8 cellular contexts compared by ENCODE assay signal in genomic region chr17:51029568-51030463, GRCh38.
DNase-seq lines count a peak whose midpoint lies in the region; ATAC-seq and TF ChIP-seq lines count a peak whose summit lies in the region.

No MANE protein-coding gene starts in this region.

- DNase-seq in NB4 (ENCODE audit: low read depth), result peak; percentile 10
- DNase-seq in effector memory CD8-positive, alpha-beta T cell, result no peak
- DNase-seq in sigmoid colon, result no peak
- no peak for DNase-seq in neuronal stem cell (ENCODE audit: low spot score)
- no peak for DNase-seq in endothelial cell (ENCODE audit: low spot score)
- DNase-seq in NK-92 treated with Interleukin-12 subunit alpha and Interleukin-12 subunit beta, amount 100 ng/mL, for 24 hours (lab: John Stamatoyannopoulos, UW), result no peak

- H3K27ac ChIP-seq in sigmoid colon, result peak overlapping the region in 3 of 4 donors; percentile 43 to 62 (median 59)
- no peak overlapping the region for H3K27ac ChIP-seq in neuronal stem cell (replicated peaks; ENCODE audit: low read length)

- no peaks in the 10 kb centered on the region for H3K9me3 Mint-ChIP-seq in effector memory CD8-positive, alpha-beta T cell
- H3K9me3 Mint-ChIP-seq in endothelial cell (ENCODE audit: unreplicated experiment), result no peaks in the 10 kb centered on the region

- ATAC-seq in GM18498 (IDR thresholded peaks at IDR 0.05; ENCODE audit: unreplicated experiment) (peak; percentile 55), HG02884 (IDR thresholded peaks at IDR 0.05; ENCODE audit: unreplicated experiment) (no peak)
- ATAC-seq in effector memory CD8-positive, alpha-beta T cell (replicated peaks), result peak; percentile 94

- no peak overlapping the region for H3K23ac ChIP-seq in neuronal stem cell (ENCODE audit: low read depth, low read length, poor library complexity)

- intact Hi-C loops in sigmoid colon (cut with DNase I), result no loop called here

- no peak for TF ChIP-seq EP300 in sigmoid colon (IDR thresholded peaks at IDR 0.05)

- 27 to 36% methylated on average over 3 of the region's 3 CpGs for WGBS in sigmoid colon, 2 donors
- no CpG with 5 or more reads among the region's 3 CpGs for WGBS in neuronal stem cell (ENCODE audit: extremely low coverage in 2 of 2, insufficient read length in 2 of 2, insufficient replicate concordance in 1 of 2), 2 donors

- peak overlapping the region; percentile 58 to 72 for H3K4me3 Mint-ChIP-seq in effector memory CD8-positive, alpha-beta T cell
- H3K4me3 Mint-ChIP-seq in endothelial cell (ENCODE audit: unreplicated experiment), result no peak overlapping the region

- H3K9ac ChIP-seq in neuronal stem cell (ENCODE audit: low read depth, low read length, poor library complexity), result no peak overlapping the region

- H3K79me1 ChIP-seq in neuronal stem cell (ENCODE audit: low read depth, low read length), result no peaks in the 10 kb centered on the region

- no peak overlapping the region for H2BK5ac ChIP-seq in neuronal stem cell (ENCODE audit: low read length)

- H4K91ac ChIP-seq in neuronal stem cell (ENCODE audit: low read depth, low read length, poor library complexity), result no peak overlapping the region

- H3K4me1 ChIP-seq in sigmoid colon (peaks cover 0 to 19% (median 8%) of the 10 kb centered on the region in 4 donors), neuronal stem cell (ENCODE audit: control insufficient read depth in 2 of 2, insufficient read depth in 1 of 2, low read depth in 1 of 2, low read length in 2 of 2) (peaks cover under 1% of the 10 kb centered on the region in 2 donors)

- H2AFZ ChIP-seq in neuronal stem cell (ENCODE audit: low read length), result no peak overlapping the region

- H3K4me3 ChIP-seq in NB4 (ENCODE audit: low read depth, low read length) (no peak overlapping the region), sigmoid colon (peak overlapping the region in 2 of 4 donors; percentile 16 to 24), neuronal stem cell (ENCODE audit: low read length in 2 of 2) (no peak overlapping the region)

- TF ChIP-seq POLR2A in NB4 (IDR thresholded peaks at IDR 0.05; ENCODE audit: extremely low read depth, insufficient read length), result no peak
- no peak for TF ChIP-seq POLR2A in sigmoid colon (IDR thresholded peaks at IDR 0.05)

- no peak overlapping the region for H2BK12ac ChIP-seq in neuronal stem cell (ENCODE audit: low read length)

- no peaks in the 10 kb centered on the region for H3K27me3 Mint-ChIP-seq in effector memory CD8-positive, alpha-beta T cell
- H3K27me3 Mint-ChIP-seq in endothelial cell (ENCODE audit: unreplicated experiment), result no peaks in the 10 kb centered on the region

- H4K8ac ChIP-seq in neuronal stem cell (ENCODE audit: low read depth, low read length), result no peak overlapping the region

- no peak overlapping the region for H2AK5ac ChIP-seq in neuronal stem cell (ENCODE audit: low read depth, low read length)

- H3K27ac Mint-ChIP-seq in effector memory CD8-positive, alpha-beta T cell, result peak overlapping the region; percentile 91 to 97
- H3K27ac Mint-ChIP-seq in endothelial cell (ENCODE audit: unreplicated experiment), result no peak overlapping the region

- no peak overlapping the region for H3K4me2 ChIP-seq in neuronal stem cell (ENCODE audit: insufficient read depth, low read length, poor library complexity, severe bottlenecking)

- H3K14ac ChIP-seq in neuronal stem cell (ENCODE audit: low read length), result no peak overlapping the region

- TF ChIP-seq CTCF in NB4 (IDR thresholded peaks at IDR 0.05; ENCODE audit: low read depth, low read length) (no peak), sigmoid colon (IDR thresholded peaks at IDR 0.05) (no peak), endothelial cell (IDR thresholded peaks at IDR 0.05; ENCODE audit: unreplicated experiment) (no peak)

- H3K36me3 ChIP-seq in sigmoid colon (no peaks in the 10 kb centered on the region), neuronal stem cell (replicated peaks in 1 of 2; ENCODE audit: control insufficient read depth in 2 of 2, insufficient read depth in 2 of 2, low read length in 2 of 2) (peaks cover 0 to 76% of the 10 kb centered on the region in 2 donors)

- no peak overlapping the region for H2BK120ac ChIP-seq in neuronal stem cell (ENCODE audit: low read depth, low read length)

- H3K36me3 Mint-ChIP-seq in effector memory CD8-positive, alpha-beta T cell (ENCODE audit: insufficient read depth), result peaks cover 24% of the 10 kb centered on the region
- no peaks in the 10 kb centered on the region for H3K36me3 Mint-ChIP-seq in endothelial cell (ENCODE audit: low read depth, unreplicated experiment)

- H3K4me1 Mint-ChIP-seq in effector memory CD8-positive, alpha-beta T cell (ENCODE audit: low read depth in 2 of 2), result peaks cover 4 to 15% of the 10 kb centered on the region in 2 donors
- H3K4me1 Mint-ChIP-seq in endothelial cell (ENCODE audit: unreplicated experiment), result no peaks in the 10 kb centered on the region

- H3K9me3 ChIP-seq in sigmoid colon (no peaks in the 10 kb centered on the region), neuronal stem cell (replicated peaks in 1 of 2; ENCODE audit: control insufficient read depth in 2 of 2, insufficient read depth in 1 of 2, low read depth in 1 of 2, low read length in 2 of 2) (no peaks in the 10 kb centered on the region)

- H3K27me3 ChIP-seq in sigmoid colon, result no peaks in the 10 kb centered on the region
- H3K27me3 ChIP-seq in neuronal stem cell (ENCODE audit: control insufficient read depth in 3 of 3, insufficient read depth in 3 of 3, low read depth in 1 of 3, low read length in 3 of 3), result no peaks in the 10 kb centered on the region

- no peak overlapping the region for H3K18ac ChIP-seq in neuronal stem cell (ENCODE audit: low read length)

- H2BK15ac ChIP-seq in neuronal stem cell (ENCODE audit: low read length), result no peak overlapping the region

- no peak overlapping the region for H3K4ac ChIP-seq in neuronal stem cell (ENCODE audit: low read length)
